25 cellular contexts compared by ENCODE assay signal in the genomic region with DNA sequence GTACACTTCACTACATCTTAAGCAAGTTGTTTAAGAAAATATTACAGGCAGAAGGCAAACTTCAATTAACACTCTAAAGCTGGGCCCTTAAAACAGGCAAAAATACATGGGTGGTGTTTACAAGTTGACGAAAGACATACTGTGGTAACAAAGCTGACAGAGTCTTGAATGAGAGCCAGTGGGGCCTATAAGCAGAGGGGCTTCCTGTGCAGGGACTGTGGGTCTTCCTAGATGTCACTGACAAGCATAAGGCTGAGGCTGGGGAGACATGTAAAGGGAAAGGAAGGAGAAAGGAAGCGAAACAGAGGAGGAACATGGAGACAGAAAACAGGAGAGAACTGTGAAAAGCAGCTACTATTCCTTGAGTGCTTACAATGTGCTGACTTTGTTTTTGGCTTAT.
DNase-seq lines count a peak whose midpoint lies in the region; ATAC-seq and TF ChIP-seq lines count a peak whose summit lies in the region.
"Had no signal": no experiment of that assay in that cellular context is flagged by ENCODE, and none has a peak within 500 bp of the region (broad histone marks: within the 10 kb centered on the region; RNA-seq: fewer than 3 reads in every experiment).

No MANE protein-coding gene starts in this region.

- no peak overlapping the region for H3K27ac Mint-ChIP-seq in neural progenitor cell
- H3K27ac Mint-ChIP-seq: activated naive CD4-positive, alpha-beta T cell treated with anti-CD3 and anti-CD28 coated beads for 36 hours; HFFc6 had no signal

- H3K4me1 Mint-ChIP-seq in neural progenitor cell = peaks cover 9% of the 10 kb centered on the region

- POLR2A ChIA-PET in IMR-90 (lab: Charles Lee; ENCODE audit: unreplicated experiment) = no interaction called here

- no peak overlapping the region for H2BK20ac ChIP-seq in IMR-90 (ENCODE audit: low read depth, low read length)

- no peak for ATAC-seq in IMR-90 (ENCODE audit: low read depth)
- peak; percentile 19 for ATAC-seq in left colon
- no peak for ATAC-seq in HG03039 (IDR thresholded peaks at IDR 0.05; ENCODE audit: unreplicated experiment)
- ATAC-seq: A549; activated T-cell treated with anti-CD3 and anti-CD28 coated beads, Interleukin-2, amount 50 U/mL, for 4 hours; foreskin keratinocyte; left lung had no signal

- TF ChIP-seq RAD21 in IMR-90 (IDR thresholded peaks at IDR 0.05; ENCODE audit: low read length) = no peak

- H3K18ac ChIP-seq in IMR-90 (ENCODE audit: low read depth, low read length) = no peak overlapping the region

- no peak overlapping the region for H4K91ac ChIP-seq in IMR-90 (ENCODE audit: insufficient read depth, low read depth, low read length)

- peaks cover 24% of the 10 kb centered on the region for H3K9me3 Mint-ChIP-seq in neural progenitor cell

- H3K79me1 ChIP-seq in IMR-90 (ENCODE audit: low read depth in 1 of 2, low read length in 2 of 2) = no peaks in the 10 kb centered on the region

- no peak overlapping the region for H2AK5ac ChIP-seq in IMR-90 (ENCODE audit: low read depth, low read length)

- no peak overlapping the region for H2BK15ac ChIP-seq in IMR-90 (ENCODE audit: low read depth, low read length)

- H3K79me2 ChIP-seq in neural progenitor cell (ENCODE audit: low read depth) = no peaks in the 10 kb centered on the region

- TF ChIP-seq CTCF in IMR-90 (conservative IDR thresholded peaks at IDR 0.05; ENCODE audit: low read depth, low read length) (no peak), neural progenitor cell (IDR thresholded peaks at IDR 0.05) (no peak)

- no peak overlapping the region for H3K4me3 Mint-ChIP-seq in neural progenitor cell
- H3K4me3 Mint-ChIP-seq: activated naive CD4-positive, alpha-beta T cell treated with anti-CD3 and anti-CD28 coated beads for 36 hours; activated T-cell treated with anti-CD3 and anti-CD28 coated beads, Interleukin-2, amount 50 U/mL, for 4 hours; HFFc6 had no signal

- H3K27me3 ChIP-seq in IMR-90 (ENCODE audit: control insufficient read depth, insufficient read depth, low read length) (peaks cover 4% of the 10 kb centered on the region; the same call in 1 of the 2 replicates), neural progenitor cell (no peaks in the 10 kb centered on the region)
- H3K27me3 ChIP-seq: foreskin keratinocyte, heart right ventricle, left lung had no signal

- H4K20me1 ChIP-seq in IMR-90 (ENCODE audit: insufficient read depth, low read length) = no peaks in the 10 kb centered on the region
- no peaks in the 10 kb centered on the region for H4K20me1 ChIP-seq in neural progenitor cell (ENCODE audit: low read depth)

- no peaks in the 10 kb centered on the region for H3K4me1 ChIP-seq in IMR-90 (ENCODE audit: control insufficient read depth, insufficient read depth, low read length)
- H3K4me1 ChIP-seq in neural progenitor cell = peaks cover 24% of the 10 kb centered on the region
- H3K4me1 ChIP-seq: A549, foreskin keratinocyte, heart right ventricle, left lung had no signal

- TF ChIP-seq POLR2A in IMR-90 (IDR thresholded peaks at IDR 0.05; ENCODE audit: low read depth, low read length) = no peak

- H3K14ac ChIP-seq in IMR-90 (replicated peaks; ENCODE audit: low read depth, low read length) = no peak overlapping the region

- peak overlapping the region; percentile 47 for H2AFZ ChIP-seq in IMR-90 (replicated peaks; ENCODE audit: low read length, poor library complexity)
- peak overlapping the region; percentile 100 for H2AFZ ChIP-seq in neural progenitor cell (replicated peaks)

- H4K8ac ChIP-seq in IMR-90 (ENCODE audit: low read depth in 2 of 2, low read length in 2 of 2) = no peak overlapping the region

- H3K27me3 Mint-ChIP-seq in neural progenitor cell (ENCODE audit: insufficient read depth, low read depth) = peaks cover 2% of the 10 kb centered on the region

- WGBS in IMR-90 (ENCODE audit: extremely low coverage in 2 of 2, insufficient read length in 1 of 2), 2 experiments = 17% methylated on average over 1 of the region's 2 CpGs; no CpG with 5 or more reads in 1 of the 2 experiments

- no TSS peak for BruUV-seq in IMR-90 (replicated peaks; lab: Mats Ljungman, UMichigan)

- H3K9me3 ChIP-seq in IMR-90 (ENCODE audit: control insufficient read depth, insufficient read depth, low read length) = peaks cover 3% of the 10 kb centered on the region; the same call in 1 of the 2 replicates
- H3K9me3 ChIP-seq in neural progenitor cell (ENCODE audit: low read depth) = peaks cover 8% of the 10 kb centered on the region

- no peaks in the 10 kb centered on the region for H3K36me3 Mint-ChIP-seq in neural progenitor cell

- H3K4ac ChIP-seq in IMR-90 (ENCODE audit: low read depth, low read length) = no peak overlapping the region

- in situ Hi-C loops in IMR-90 (cut with MboI; ENCODE audit: low sequenced_read_pairs) = no loop called here

- H2BK120ac ChIP-seq in IMR-90 (ENCODE audit: low read depth, low read length) = no peak overlapping the region

- DNase-seq in IMR-90 (no peak), caudate nucleus (lab: John Stamatoyannopoulos, UW) (no peak), left colon (no peak), neural progenitor cell (ENCODE audit: low spot score) (peak; percentile 38), T-helper 9 cell (no peak)
- no peak for DNase-seq in activated CD4-positive, alpha-beta T cell treated with anti-CD3 and anti-CD28 coated beads for 1 hour
- DNase-seq in stimulated activated CD4-positive, alpha-beta T cell treated with anti-CD3 and anti-CD28 coated beads, Interleukin-12 subunit alpha, Interleukin-12 subunit beta, amount 100 ng/mL, for 4 hours = no peak
- DNase-seq: activated CD4-positive, alpha-beta T cell treated with anti-CD3 and anti-CD28 coated beads for 4 hours; activated naive CD4-positive, alpha-beta T cell treated with anti-CD3 and anti-CD28 coated beads for 36 hours; activated T-cell treated with anti-CD3 and anti-CD28 coated beads, Interleukin-2, amount 50 U/mL, for 4 hours; amygdala; central memory CD4-positive, alpha-beta T cell; DMS53; foreskin keratinocyte; GDM1; heart right ventricle; HFFc6; left lung; NCI-H1417; NCI-H2081 treated with DMSO at 0.1 percent for 48 hours; NCI-H510A; NK-92 treated with Interleukin-12 subunit alpha and Interleukin-12 subunit beta, amount 100 ng/mL, for 24 hours; stimulated activated CD4-positive, alpha-beta T cell treated with anti-CD3 and anti-CD28 coated beads, Interleukin-1b, Interleukin-23, amount 100 ng/mL, for 48 hours had no signal

- no peak overlapping the region for H2BK5ac ChIP-seq in IMR-90 (ENCODE audit: low read depth, low read length, poor library complexity, severe bottlenecking)

- no peak overlapping the region for H3K23ac ChIP-seq in IMR-90 (ENCODE audit: low read depth, low read length)

- H3K9ac ChIP-seq in IMR-90 (ENCODE audit: low read depth, low read length) = no peak overlapping the region
- H3K9ac ChIP-seq in neural progenitor cell = no peak overlapping the region

- no peaks in the 10 kb centered on the region for H3K9me1 ChIP-seq in IMR-90 (ENCODE audit: insufficient read depth, low read length)

- CTCF ChIA-PET in IMR-90 (lab: Yijun Ruan, JAX) = interaction anchor here (0.7 kb wide), 1 partner anchor 197 kb away, joined by 9 read pairs; no protein-coding TSS in a partner anchor

- no peaks in the 10 kb centered on the region for H3K36me3 ChIP-seq in IMR-90 (ENCODE audit: control insufficient read depth, insufficient read depth, low read length)
- no peaks in the 10 kb centered on the region for H3K36me3 ChIP-seq in neural progenitor cell
- H3K36me3 ChIP-seq: heart right ventricle, left lung had no signal

- H3K4me2 ChIP-seq in IMR-90 (ENCODE audit: low read depth, low read length) (peak overlapping the region; percentile 72), neural progenitor cell (peak overlapping the region; percentile 51)
- H3K4me2 ChIP-seq: A549 had no signal

- dilution Hi-C loops in IMR-90 (cut with HindIII; ENCODE audit: low sequenced_read_pairs, unreplicated experiment) = no loop called here

- no peak overlapping the region for H4K5ac ChIP-seq in IMR-90 (ENCODE audit: low read depth, low read length)

- H3K4me3 ChIP-seq in IMR-90 (ENCODE audit: insufficient read depth, low read depth, low read length) (no peak overlapping the region), neural progenitor cell (no peak overlapping the region)
- H3K4me3 ChIP-seq: A549, heart right ventricle, left lung had no signal

- no peak overlapping the region for H2AK9ac ChIP-seq in IMR-90 (replicated peaks; ENCODE audit: low read depth, low read length, poor library complexity)

- intact Hi-C loops in IMR-90 (cut with micrococcal nuclease) (no loop called here), left colon (cut with DNase I, micrococcal nuclease) (no loop called here)

- no peak overlapping the region for H3K27ac ChIP-seq in IMR-90 (ENCODE audit: insufficient read depth, low read length)
- H3K27ac ChIP-seq in caudate nucleus (ENCODE audit: low read depth, low read length) = peak overlapping the region; percentile 75
- H3K27ac ChIP-seq in neural progenitor cell = peak overlapping the region; percentile 73
- H3K27ac ChIP-seq: A549, foreskin keratinocyte had no signal

- H3K56ac ChIP-seq in IMR-90 (ENCODE audit: extremely low read depth, insufficient read depth, low read length) = no peak overlapping the region

- peaks cover 9% of the 10 kb centered on the region for H3F3A ChIP-seq in neural progenitor cell (ENCODE audit: low read depth)

TF ChIP-seq in IMR-90, 13 proteins besides CTCF, POLR2A, EP300 and RAD21 (continues in another document):
- TF ChIP-seq SMC3 (IDR thresholded peaks at IDR 0.05; ENCODE audit: low read depth, low read length) (no peak), FOS (IDR thresholded peaks at IDR 0.05; ENCODE audit: low read depth, low read length) (no peak), MAZ (IDR thresholded peaks at IDR 0.05; ENCODE audit: borderline replicate concordance, low read depth, low read length) (no peak), NFE2L2 (IDR thresholded peaks at IDR 0.05; ENCODE audit: low read depth, low read length) (no peak), CHD1 (IDR thresholded peaks at IDR 0.05; ENCODE audit: low read depth, low read length) (no peak), CEBPB (IDR thresholded peaks at IDR 0.05; ENCODE audit: low read depth, low read length) (no peak), RFX5 (IDR thresholded peaks at IDR 0.05; ENCODE audit: low read depth, low read length) (no peak), BHLHE40 (IDR thresholded peaks at IDR 0.05; ENCODE audit: low read depth, low read length) (no peak), USF2 (IDR thresholded peaks at IDR 0.05; ENCODE audit: low read depth, low read length) (no peak), MXI1 (IDR thresholded peaks at IDR 0.05; ENCODE audit: borderline replicate concordance, low read depth, low read length) (no peak)
